Comparison of ENCODE assay signal across 1 cellular context in genomic region chr14:64986578-64987571, GRCh38.
A peak's percentile ranks its signal among the peaks of the same experiment; 100 is the strongest.
TF ChIP-seq lines count a peak whose summit lies in the region.

FNTB (plus strand) TSS chr14:64986895; CDS start chr14:64986954, 59 bp downstream.

TF ChIP-seq in K562, 482 proteins besides CTCF, POLR2A, EP300 and RAD21 (continued from another document and continues in another):
- peak; percentile 28 for TF ChIP-seq E2F8 (IDR thresholded peaks at IDR 0.05; ENCODE audit: low read depth, partially characterized antibody)
- TF ChIP-seq CREB3 (tag; conservative IDR thresholded peaks at IDR 0.05; ENCODE audit: low read depth), result no peak
- TF ChIP-seq ZNF436 (CRISPR knock-in tag; IDR thresholded peaks at IDR 0.05), result no peak
- no peak for TF ChIP-seq ZNF445 (CRISPR knock-in tag; IDR thresholded peaks at IDR 0.05; ENCODE audit: low read depth)
- 0 out of 2 replicates have a peak, but pooled peaks have one; percentile 23 for TF ChIP-seq DPF2 (IDR thresholded peaks at IDR 0.05)
- peak; percentile 95 for TF ChIP-seq NKRF (IDR thresholded peaks at IDR 0.05; ENCODE audit: borderline replicate concordance)
- TF ChIP-seq TOE1 (IDR thresholded peaks at IDR 0.05; ENCODE audit: borderline replicate concordance), result peak; percentile 89
- 0 out of 2 replicates have a peak, but pooled peaks have one; percentile 40 for TF ChIP-seq TOE1 (CRISPR knock-in tag; IDR thresholded peaks at IDR 0.05; ENCODE audit: borderline replicate concordance, low read depth)
- TF ChIP-seq EGR1 (conservative IDR thresholded peaks at IDR 0.05), result peak; percentile 67
- no peak for TF ChIP-seq ZNF785 (CRISPR knock-in tag; IDR thresholded peaks at IDR 0.05)
- TF ChIP-seq KLF6 (CRISPR knock-in tag; IDR thresholded peaks at IDR 0.05; ENCODE audit: borderline replicate concordance), result 0 out of 2 replicates have a peak, but pooled peaks have one; percentile 40
- TF ChIP-seq JUND (IDR thresholded peaks at IDR 0.05; ENCODE audit: borderline replicate concordance, low read depth, low read length), result 0 out of 2 replicates have a peak, but pooled peaks have one; percentile 14
- TF ChIP-seq JUND (tag; IDR thresholded peaks at IDR 0.05; ENCODE audit: borderline replicate concordance, low read depth, low read length), result no peak; the same call in 2 of the 3 replicates
- peak; percentile 80 to 85 for TF ChIP-seq NRF1 (conservative IDR thresholded peaks at IDR 0.05 in 1 of 2, IDR thresholded peaks at IDR 0.05 in 1 of 2)
- peak in 1 of 2 experiments; percentile 96 for TF ChIP-seq AFF1 (IDR thresholded peaks at IDR 0.05; ENCODE audit: low read depth in 1 of 2, partially characterized antibody in 2 of 2)
- TF ChIP-seq EP400 (IDR thresholded peaks at IDR 0.05), result peak; percentile 98
- TF ChIP-seq RB1 (IDR thresholded peaks at IDR 0.05; ENCODE audit: low read depth), result peak; percentile 83
- peak; percentile 77 for TF ChIP-seq MAX (CRISPR knock-in tag; IDR thresholded peaks at IDR 0.05)
- TF ChIP-seq FOXK2 (conservative IDR thresholded peaks at IDR 0.05 in 1 of 2, IDR thresholded peaks at IDR 0.05 in 1 of 2; ENCODE audit: low read depth in 2 of 2), result peak; percentile 75 to 86; a peak in 2 of 4 replicates
- peak; percentile 56 for TF ChIP-seq RBBP5 (IDR thresholded peaks at IDR 0.05; ENCODE audit: borderline replicate concordance, insufficient read depth, low read length, poor library complexity, severe bottlenecking)
- peak; percentile 55; the same call in 1 of the 2 replicates for TF ChIP-seq CC2D1A (IDR thresholded peaks at IDR 0.05)
- no peak for TF ChIP-seq NR0B1 (IDR thresholded peaks at IDR 0.05; ENCODE audit: partially characterized antibody)
- TF ChIP-seq ARID1B (IDR thresholded peaks at IDR 0.05), result 0 out of 2 replicates have a peak, but pooled peaks have one; percentile 42
- peak; percentile 86 for TF ChIP-seq HDAC2 (IDR thresholded peaks at IDR 0.05)
- TF ChIP-seq MGA (IDR thresholded peaks at IDR 0.05), result peak; percentile 84
- TF ChIP-seq ZSCAN29 (IDR thresholded peaks at IDR 0.05), result peak; percentile 74
- TF ChIP-seq ZNF24 (IDR thresholded peaks at IDR 0.05), result peak; percentile 57; the same call in 1 of the 2 replicates
- peak; percentile 72 to 73; a peak in 2 of 4 replicates for TF ChIP-seq SIN3A (IDR thresholded peaks at IDR 0.05; ENCODE audit: borderline replicate concordance in 2 of 2, control insufficient read depth in 1 of 2, low read depth in 2 of 2, low read length in 2 of 2)
- TF ChIP-seq SIN3B (IDR thresholded peaks at IDR 0.05; ENCODE audit: low read depth), result peak; percentile 39; the same call in 1 of the 2 replicates
- TF ChIP-seq NEUROD1 (IDR thresholded peaks at IDR 0.05; ENCODE audit: borderline replicate concordance, low read depth, low read length, partially characterized antibody), result peak; percentile 47
- TF ChIP-seq CREB1 (IDR thresholded peaks at IDR 0.05), result no peak
- TF ChIP-seq CREB1 (CRISPR knock-in tag; IDR thresholded peaks at IDR 0.05), result peak; percentile 57; the same call in 1 of the 2 replicates
